ENCODE assay signal across 8 cellular contexts in the genomic region with DNA sequence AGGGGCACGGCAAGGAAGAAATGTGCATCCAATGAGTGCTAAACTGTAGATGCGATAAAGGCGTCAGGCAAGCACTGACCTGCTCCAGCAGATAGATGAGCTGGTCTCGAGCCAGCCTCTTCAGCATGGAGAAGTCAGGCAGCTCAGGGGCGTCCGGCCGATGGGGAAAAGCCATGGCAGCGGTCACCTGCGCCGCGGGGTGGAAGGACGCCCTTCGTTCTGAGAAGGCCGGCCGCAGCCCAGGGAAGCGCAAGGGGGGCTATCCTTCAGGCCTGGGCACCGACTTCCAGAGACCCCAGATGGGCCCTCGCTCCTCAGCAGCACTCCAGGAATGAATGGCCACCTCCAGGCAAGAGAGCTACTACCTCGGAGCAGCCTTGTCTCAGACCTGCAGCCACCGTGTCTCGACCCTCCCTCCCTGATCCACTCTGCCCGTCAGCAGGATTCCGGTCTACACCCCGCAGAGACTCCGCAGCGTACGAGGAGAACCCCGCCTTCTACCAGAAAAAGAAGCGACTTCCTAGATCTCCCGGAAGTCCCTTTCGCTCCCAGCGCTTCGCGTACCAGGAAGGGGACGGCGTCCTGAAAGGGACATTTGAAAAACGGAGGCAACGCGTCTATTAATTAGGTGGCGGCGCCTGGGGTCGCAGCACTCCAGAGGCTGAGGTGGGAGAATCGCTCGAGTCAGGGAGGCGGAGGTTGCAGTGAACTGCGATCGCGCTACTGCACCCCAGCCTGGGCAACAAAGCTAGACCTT. TPM values are rescaled to one million over a fixed set of nuclear protein-coding genes. Genes with fewer than 3 reads are reported as not detected.
DNase-seq lines count a peak whose midpoint lies in the region; ATAC-seq and TF ChIP-seq lines count a peak whose summit lies in the region.

A gene (minus strand): TSS at position 520 of the 757 bp plus-strand sequence. CDS start 345 bp downstream, at position 175.

- H3K4me3 Mint-ChIP-seq in natural killer cell, result peak within 1 kb of the TSS; percentile 93

- intact Hi-C loops in natural killer cell (cut with micrococcal nuclease), result no loop called here

- no peaks in the 10 kb centered on the region for H3K9me3 Mint-ChIP-seq in natural killer cell

- no peaks in the 10 kb centered on the region for H3K36me3 Mint-ChIP-seq in natural killer cell

- H3K27ac Mint-ChIP-seq in natural killer cell, result peak within 1 kb of the TSS; percentile 53 to 82

- peak; percentile 87 for ATAC-seq in GM21786 (IDR thresholded peaks at IDR 0.05; ENCODE audit: unreplicated experiment)
- ATAC-seq in natural killer cell, result peak; percentile 72 to 90 (median 88)

- peaks cover 13 to 49% of the 10 kb centered on the region in 2 donors for H3K4me1 Mint-ChIP-seq in natural killer cell

- no peak for TF ChIP-seq CTCF in natural killer cell (IDR thresholded peaks at IDR 0.05)

- H3K27me3 Mint-ChIP-seq in natural killer cell (ENCODE audit: low read depth in 2 of 2), result no peaks in the 10 kb centered on the region

- peak; percentile 60 for DNase-seq in DMS153 (lab: John Stamatoyannopoulos, UW)
- DNase-seq in Kasumi-1 (lab: John Stamatoyannopoulos, UW), result peak; percentile 95 to 96
- DNase-seq in RPMI8226, result peak; percentile 92
- peak; percentile 47 to 66 for DNase-seq in activated T-helper 1 cell treated with anti-CD3 and anti-CD28 coated beads, Interleukin-2, amount 50 U/mL, for 16 hours (ENCODE audit: low read depth in 1 of 2, low spot score in 1 of 2)
- DNase-seq in fibroblast of peridontal ligament (ENCODE audit: extremely low read depth), result peak; percentile 81
- peak; percentile 59 for DNase-seq in natural killer cell
- peak; percentile 68 to 76 (median 72) for DNase-seq in stimulated activated naive CD4-positive, alpha-beta T cell (lab: John Stamatoyannopoulos, UW)

RNA-seq across cellular contexts. Expression of the gene that starts here (rescaled TPM):
- total RNA-seq in natural killer cell, result 10 to 100 TPM; 19.8 to 28.6 (median 24.9) TPM

Comparison
In these comparisons a context has a peak if more than half of its experiments do, and no peak if none do; other contexts are left out.
1. Peak in every context shown above with its lines: DNase-seq and ATAC-seq.